Comparison of ENCODE assay signal across 8 cellular contexts in the genomic region with DNA sequence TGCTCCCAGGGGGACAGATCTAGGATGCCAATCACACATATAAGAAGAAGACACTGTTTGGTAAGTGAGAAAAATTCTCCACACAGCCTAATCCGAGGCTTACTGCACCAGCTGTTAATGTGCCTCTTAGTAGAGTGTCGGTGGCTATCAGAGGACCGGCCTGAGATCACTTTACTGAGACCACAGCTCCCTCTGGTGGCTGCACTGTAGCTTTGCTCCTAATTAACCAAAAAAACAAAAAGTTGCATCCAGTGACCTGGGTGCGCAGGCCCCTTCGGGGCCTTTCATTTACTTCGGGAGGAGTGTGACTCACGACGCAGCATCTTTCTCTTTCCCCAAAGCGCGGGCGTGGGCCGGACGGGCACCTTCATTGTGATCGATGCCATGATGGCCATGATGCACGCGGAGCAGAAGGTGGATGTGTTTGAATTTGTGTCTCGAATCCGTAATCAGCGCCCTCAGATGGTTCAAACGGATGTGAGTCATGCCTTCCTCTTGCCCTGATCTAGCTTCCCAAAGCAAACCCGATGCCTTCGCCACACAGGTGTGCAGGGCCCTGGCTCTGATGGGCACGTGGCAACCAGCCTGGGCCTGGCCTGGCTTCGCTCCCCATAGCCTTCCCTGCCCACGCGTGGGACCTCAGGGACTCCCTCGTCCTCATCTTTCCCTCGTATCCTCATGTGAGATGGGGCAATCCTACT. TPM values are rescaled to one million over a fixed set of nuclear protein-coding genes. Genes with fewer than 3 reads are reported as not detected.
DNase-seq lines count a peak whose midpoint lies in the region; ATAC-seq and TF ChIP-seq lines count a peak whose summit lies in the region.

No MANE protein-coding gene starts in this region.

- no peaks in the 10 kb centered on the region for H3K9me3 ChIP-seq in vagina

- peaks cover 0 to 3% of the 10 kb centered on the region in 2 donors for H3K36me3 ChIP-seq in vagina

- TF ChIP-seq CTCF in LNCAP (IDR thresholded peaks at IDR 0.05) (peak; percentile 77), vagina (IDR thresholded peaks at IDR 0.05) (peak; percentile 55 to 87 (median 81))

- H3K27ac ChIP-seq in vagina = no peak overlapping the region

- no peak overlapping the region for H3K4me3 ChIP-seq in vagina

- peaks cover 14% of the 10 kb centered on the region for H3K4me1 ChIP-seq in vagina

- ATAC-seq in GM21529 (IDR thresholded peaks at IDR 0.05; ENCODE audit: unreplicated experiment) = peak; percentile 47

- H3K27me3 ChIP-seq in vagina = no peaks in the 10 kb centered on the region

- intact Hi-C loops in vagina (cut with DNase I) = no loop called here

- DNase-seq in DMS 273 (lab: John Stamatoyannopoulos, UW; ENCODE audit: unreplicated experiment) = peak; percentile 81
- peak; percentile 72 for DNase-seq in SIG-M5 treated with dmso at 0.1 percent for 504 hours (lab: John Stamatoyannopoulos, UW; ENCODE audit: unreplicated experiment)
- DNase-seq in activated naive CD4-positive, alpha-beta T cell (lab: John Stamatoyannopoulos, UW) = peak; percentile 34 to 74 (median 68)
- peak; percentile 73 for DNase-seq in germinal center (ENCODE audit: low spot score)
- peak; percentile 76 for DNase-seq in pons (ENCODE audit: low spot score)
- no peak for DNase-seq in vagina (ENCODE audit: extremely low spot score in 2 of 2)

- no peak for TF ChIP-seq POLR2A in vagina (IDR thresholded peaks at IDR 0.05)

RNA-seq across cellular contexts. Expression of a gene that starts 56.7 kb away (rescaled TPM):
- 11.5 TPM for total RNA-seq in vagina

Comparison
In these comparisons a context has a peak if more than half of its experiments do, and no peak if none do; other contexts are left out.
1. DNase-seq: peak in DMS 273 (single experiment), SIG-M5 treated with dmso at 0.1 percent for 504 hours (single experiment), activated naive CD4-positive, alpha-beta T cell (4 of 4), germinal center (single experiment) and pons (single experiment); none in vagina (0 of 2).